29 cellular contexts compared by ENCODE assay signal in genomic region chr2:230179086-230179485, GRCh38. TPM values are rescaled to one million over a fixed set of nuclear protein-coding genes. Genes with fewer than 3 reads are reported as not detected.
"Had no signal": no experiment of that assay in that cellular context is flagged by ENCODE, and none has a peak within 500 bp of the region (broad histone marks: within the 10 kb centered on the region; RNA-seq: fewer than 3 reads in every experiment).

No MANE protein-coding gene starts in this region.

- H3K9me3 ChIP-seq: esophagus squamous epithelium, gastroesophageal sphincter, left ventricle myocardium inferior, thoracic aorta, vagina had no signal

- H3K27ac ChIP-seq: esophagus squamous epithelium, gastroesophageal sphincter, left ventricle myocardium inferior, thoracic aorta, vagina, VCaP had no signal

- H3K4me3 Mint-ChIP-seq: natural killer cell treated with Interleukin-12 subunit alpha and Interleukin-12 subunit beta and Interleukin-15 and Interleukin-18, amount 100 ng/mL, for 72 hours; T-helper 2 cell treated with Interferon-gamma antibody and Interleukin-4, amounts not matched to agents 5 μg/mL and 100 μg/mL, for 36 hours; type B pancreatic cell had no signal

- H3K4me1 ChIP-seq: esophagus squamous epithelium, gastroesophageal sphincter, left ventricle myocardium inferior, vagina had no signal

- H3K9me3 Mint-ChIP-seq: activated naive CD4-positive, alpha-beta T cell treated with anti-CD3 and anti-CD28 coated beads, Interleukin-2, amount 50 U/mL, for 72 hours; natural killer cell treated with Interleukin-12 subunit alpha and Interleukin-12 subunit beta and Interleukin-15 and Interleukin-18, amount 100 ng/mL, for 72 hours; T-helper 2 cell treated with Interferon-gamma antibody and Interleukin-4, amounts not matched to agents 5 μg/mL and 100 μg/mL, for 36 hours; type B pancreatic cell had no signal

- H3K27me3 ChIP-seq: esophagus squamous epithelium, gastroesophageal sphincter, vagina had no signal

- H3K27ac Mint-ChIP-seq: natural killer cell treated with Interleukin-12 subunit alpha and Interleukin-12 subunit beta and Interleukin-15 and Interleukin-18, amount 100 ng/mL, for 72 hours; T-helper 2 cell treated with Interferon-gamma antibody and Interleukin-4, amounts not matched to agents 5 μg/mL and 100 μg/mL, for 36 hours; type B pancreatic cell had no signal

- H3K27me3 Mint-ChIP-seq: natural killer cell treated with Interleukin-12 subunit alpha and Interleukin-12 subunit beta and Interleukin-15 and Interleukin-18, amount 100 ng/mL, for 72 hours; type B pancreatic cell had no signal

- ATAC-seq: activated naive CD4-positive, alpha-beta T cell treated with anti-CD3 and anti-CD28 coated beads, Interleukin-2, amount 50 U/mL, for 72 hours; gastroesophageal sphincter; natural killer cell treated with Interleukin-12 subunit alpha and Interleukin-12 subunit beta and Interleukin-15 and Interleukin-18, amount 100 ng/mL, for 72 hours; sciatic nerve had no signal

- DNase-seq: activated CD4-positive, alpha-beta T cell treated with anti-CD3 and anti-CD28 coated beads for 1 hour; activated CD4-positive, alpha-beta T cell treated with anti-CD3 and anti-CD28 coated beads, Interleukin-2, amount 50 U/mL, for 1 hour; activated CD8-positive, alpha-beta memory T cell treated with anti-CD3 and anti-CD28 coated beads for 24 hours; activated CD8-positive, alpha-beta memory T cell treated with anti-CD3 and anti-CD28 coated beads, Interleukin-2, amount 50 U/mL, for 4 hours; activated gamma-delta T cell; activated T-cell treated with anti-CD3 and anti-CD28 coated beads, Interleukin-2, amount 50 U/mL, for 48 hours; central memory CD4-positive, alpha-beta T cell; dermis blood vessel endothelial cell; effector memory CD4-positive, alpha-beta T cell; esophagus squamous epithelium; head of caudate nucleus; hypothalamus; left ventricle myocardium inferior; midbrain; nucleus accumbens; posterior cingulate gyrus; small intestine; stimulated activated CD4-positive, alpha-beta T cell treated with anti-CD3 and anti-CD28 coated beads, Interleukin-2, amount 100 ng/mL, for 24 hours; stimulated activated naive CD4-positive, alpha-beta T cell had no signal

- H3K4me3 ChIP-seq: esophagus squamous epithelium, gastroesophageal sphincter, left ventricle myocardium inferior, thoracic aorta, vagina had no signal

RNA-seq across cellular contexts. Expression of gene SP140, which starts 46.5 kb away (rescaled TPM):
- total RNA-seq: dermis blood vessel endothelial cell, lung microvascular endothelial cell had no signal
